Comparison of ENCODE assay signal across 8 cellular contexts in genomic region chr17:74513987-74514631, GRCh38. TPM values are rescaled to one million over a fixed set of nuclear protein-coding genes. Genes with fewer than 3 reads are reported as not detected.
DNase-seq lines count a peak whose midpoint lies in the region; ATAC-seq and TF ChIP-seq lines count a peak whose summit lies in the region.

No MANE protein-coding gene starts in this region.

- H3K4me3 Mint-ChIP-seq in central memory CD8-positive, alpha-beta T cell, result peak overlapping the region; percentile 53

- H2AFZ ChIP-seq in osteoblast (ENCODE audit: low read length), result no peak overlapping the region

- peaks cover 14% of the 10 kb centered on the region for H3K36me3 Mint-ChIP-seq in central memory CD8-positive, alpha-beta T cell (ENCODE audit: insufficient read depth)

- H3K4me1 ChIP-seq in osteoblast (ENCODE audit: insufficient read depth, low read length), result peaks cover 14% of the 10 kb centered on the region

- no peaks in the 10 kb centered on the region for H3K79me2 ChIP-seq in osteoblast (ENCODE audit: insufficient read depth, low read length)

- H3K27ac Mint-ChIP-seq in central memory CD8-positive, alpha-beta T cell (ENCODE audit: low read depth), result peak overlapping the region; percentile 93

- H3K9me3 Mint-ChIP-seq in central memory CD8-positive, alpha-beta T cell, result peaks cover 11% of the 10 kb centered on the region

- H3K27me3 Mint-ChIP-seq in central memory CD8-positive, alpha-beta T cell, result peaks cover 43% of the 10 kb centered on the region

- peak overlapping the region; percentile 8 for H3K27ac ChIP-seq in osteoblast (ENCODE audit: low read depth, low read length)

- no peaks in the 10 kb centered on the region for H3K36me3 ChIP-seq in osteoblast (ENCODE audit: insufficient read depth, low read length)

- TF ChIP-seq CTCF in osteoblast (IDR thresholded peaks at IDR 0.05; ENCODE audit: extremely low read depth, low read depth, low read length), result no peak

- peak; percentile 39 for DNase-seq in activated naive CD4-positive, alpha-beta T cell treated with Interleukin-2 at 50 U/mL for 16 hours
- DNase-seq in activated naive CD4-positive, alpha-beta T cell treated with anti-CD3 and anti-CD28 coated beads, Interleukin-2, amount 50 U/mL, for 16 hours, result no peak
- peak; percentile 51 for DNase-seq in T follicular helper cell (ENCODE audit: low read depth)
- peak; percentile 22 to 65 for DNase-seq in central memory CD8-positive, alpha-beta T cell (ENCODE audit: low spot score in 2 of 2)
- DNase-seq in osteoblast (ENCODE audit: insufficient read length, low spot score, missing footprints), result no peak
- DNase-seq in SKM-1 treated with dmso at 0.1 percent for 144 hours (lab: John Stamatoyannopoulos, UW; ENCODE audit: unreplicated experiment), result no peak

- H3K4me3 ChIP-seq in osteoblast (ENCODE audit: insufficient read depth, low read length), result no peak overlapping the region

- peaks cover 10% of the 10 kb centered on the region for H3K4me1 Mint-ChIP-seq in central memory CD8-positive, alpha-beta T cell

- H3K4me2 ChIP-seq in osteoblast (ENCODE audit: insufficient read depth, low read length), result no peak overlapping the region

- H3K9me3 ChIP-seq in osteoblast (ENCODE audit: low read depth, low read length), result no peaks in the 10 kb centered on the region

- H3K27me3 ChIP-seq in osteoblast (ENCODE audit: insufficient read depth, low read length), result no peaks in the 10 kb centered on the region

- ATAC-seq in central memory CD8-positive, alpha-beta T cell (replicated peaks; ENCODE audit: extremely low read depth, poor library complexity, severe bottlenecking), result peak; percentile 57
- ATAC-seq in esophagus mucosa, result no peak
- ATAC-seq in HG02642 (IDR thresholded peaks at IDR 0.05; ENCODE audit: poor library complexity, unreplicated experiment), result no peak

- no peaks in the 10 kb centered on the region for H4K20me1 ChIP-seq in osteoblast (ENCODE audit: insufficient read depth, low read length)

RNA-seq across cellular contexts. Expression of gene CD300LB, which starts 17.2 kb away (rescaled TPM):
- total RNA-seq in osteoblast, result not detected in 2 replicates
- not detected for total RNA-seq in esophagus mucosa

RNA-seq across cellular contexts. Expression of gene CD300C, which starts 31.8 kb away (rescaled TPM):
- total RNA-seq in osteoblast (under 0.01 TPM in 1 of 2 replicates, not detected in the other), esophagus mucosa (0.16 TPM)

RNA-seq across cellular contexts. Expression of gene CD300A, which starts 47.7 kb away (rescaled TPM):
- not detected in 2 replicates for total RNA-seq in osteoblast
- total RNA-seq in esophagus mucosa, result 0.64 TPM

RNA-seq across cellular contexts. Expression of gene CD300H, which starts 53.2 kb away (rescaled TPM):
- total RNA-seq in osteoblast (not detected in 2 replicates), esophagus mucosa (not detected)

Comparison
In these comparisons a context has a peak if more than half of its experiments do, and no peak if none do; other contexts are left out.
1. DNase-seq: peak in activated naive CD4-positive, alpha-beta T cell treated with Interleukin-2 at 50 U/mL for 16 hours (single experiment), T follicular helper cell (single experiment) and central memory CD8-positive, alpha-beta T cell (2 of 2); none in activated naive CD4-positive, alpha-beta T cell treated with anti-CD3 and anti-CD28 coated beads, Interleukin-2, amount 50 U/mL, for 16 hours (single experiment), osteoblast (single experiment) and SKM-1 treated with dmso at 0.1 percent for 144 hours (single experiment).